Comparison of ENCODE assay signal across 9 cellular contexts in the genomic region with DNA sequence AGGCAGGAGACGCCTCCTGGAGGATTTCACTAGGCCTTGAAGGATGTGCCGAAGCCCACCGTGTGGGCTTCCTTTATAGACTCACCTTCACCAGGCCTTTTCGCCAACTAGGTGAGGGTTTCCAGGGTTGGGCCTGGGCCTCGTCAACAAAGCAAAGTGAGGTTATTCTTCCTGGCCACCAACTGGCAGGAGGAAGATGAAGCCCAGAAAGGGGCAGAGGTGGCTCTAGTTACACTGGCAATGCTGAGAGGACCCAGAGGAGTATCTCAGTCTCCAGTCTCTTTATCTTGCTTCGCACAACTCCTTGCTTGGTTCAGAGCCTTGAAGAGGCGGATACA. TPM values are rescaled to one million over a fixed set of nuclear protein-coding genes. Genes with fewer than 3 reads are reported as not detected.
DNase-seq lines count a peak whose midpoint lies in the region; ATAC-seq and TF ChIP-seq lines count a peak whose summit lies in the region.
"Had no signal": no experiment of that assay in that cellular context is flagged by ENCODE, and none has a peak within 500 bp of the region (broad histone marks: within the 10 kb centered on the region; RNA-seq: fewer than 3 reads in every experiment).

No MANE protein-coding gene starts in this region.

- no peaks in the 10 kb centered on the region for H3K27me3 Mint-ChIP-seq in IgD-negative memory B cell
- H3K27me3 Mint-ChIP-seq in naive thymus-derived CD8-positive, alpha-beta T cell = no peaks in the 10 kb centered on the region

- H3K27ac ChIP-seq in A673 (ENCODE audit: low read depth, low read length, poor library complexity, severe bottlenecking) = peak overlapping the region; percentile 27
- H3K27ac ChIP-seq in mammary epithelial cell (ENCODE audit: insufficient read depth, low read depth, low read length) = no peak overlapping the region

- no TSS peak for BruUV-seq in A673 (replicated peaks; lab: Mats Ljungman, UMichigan)
- no TSS peak for BruUV-seq in mammary epithelial cell (replicated peaks; lab: Mats Ljungman, UMichigan)

- peak overlapping the region; percentile 64 to 95 (median 76) for H3K27ac Mint-ChIP-seq in IgD-negative memory B cell
- peak overlapping the region; percentile 78 to 95 (median 91) for H3K27ac Mint-ChIP-seq in naive thymus-derived CD8-positive, alpha-beta T cell

- CTCF ChIA-PET in A673 (lab: Charles Lee) (no interaction called here), mammary epithelial cell (lab: Charles Lee; ENCODE audit: low non-redundant PET) (interaction anchor here (0.5 kb wide), 1 partner anchor 24 kb away, joined by 3 read pairs; no protein-coding TSS in a partner anchor)

- dilution Hi-C loops in mammary epithelial cell (cut with HindIII; ENCODE audit: low sequenced_read_pairs) = no loop called here

- peaks cover 45% of the 10 kb centered on the region for H3K79me2 ChIP-seq in mammary epithelial cell (ENCODE audit: insufficient read depth, low read length)

- H3K9ac ChIP-seq in mammary epithelial cell (ENCODE audit: insufficient read depth, low read length) = no peak overlapping the region

- peaks cover 51 to 57% (median 53%) of the 10 kb centered on the region in 3 donors for H3K4me1 Mint-ChIP-seq in IgD-negative memory B cell
- peaks cover 17 to 59% (median 40%) of the 10 kb centered on the region in 4 donors for H3K4me1 Mint-ChIP-seq in naive thymus-derived CD8-positive, alpha-beta T cell

- peak overlapping the region; percentile 98 for H3K4me3 ChIP-seq in A673 (ENCODE audit: low read depth, low read length, poor library complexity, severe bottlenecking)
- no peak overlapping the region for H3K4me3 ChIP-seq in mammary epithelial cell (replicated peaks in 1 of 3; ENCODE audit: insufficient read depth in 1 of 3, low read depth in 2 of 3, low read length in 3 of 3)

- H3K4me1 ChIP-seq in A673 (ENCODE audit: insufficient read depth, low read length, poor library complexity, severe bottlenecking) (peaks cover 14% of the 10 kb centered on the region), mammary epithelial cell (ENCODE audit: insufficient read depth, low read length) (peaks cover 8% of the 10 kb centered on the region)

- H3K27me3 ChIP-seq in A673 (replicated peaks; ENCODE audit: insufficient read depth, low read depth, low read length, poor library complexity) = no peaks in the 10 kb centered on the region
- no peaks in the 10 kb centered on the region for H3K27me3 ChIP-seq in mammary epithelial cell (ENCODE audit: insufficient read depth, low read length)

- intact Hi-C loops in A673 (cut with micrococcal nuclease; ENCODE audit: unreplicated experiment) = no loop called here
- intact Hi-C loops in mammary epithelial cell (cut with micrococcal nuclease) = loop anchor here (1.0 kb wide), 2 partner anchors 24 to 286 kb away; no protein-coding TSS in a partner anchor

- H3K36me3 ChIP-seq in A673 (ENCODE audit: insufficient read depth, low read length, poor library complexity, severe bottlenecking) (no peaks in the 10 kb centered on the region), mammary epithelial cell (ENCODE audit: insufficient read depth, low read length) (no peaks in the 10 kb centered on the region)

- H4K20me1 ChIP-seq in mammary epithelial cell (ENCODE audit: insufficient read depth, low read length) = no peaks in the 10 kb centered on the region

- DNase-seq in A673 (ENCODE audit: low spot score) (no peak), mammary epithelial cell (no peak), NCI-H2029 treated with DMSO at 0.1 percent for 48 hours (lab: John Stamatoyannopoulos, UW) (no peak)
- DNase-seq in naive thymus-derived CD8-positive, alpha-beta T cell = no peak
- DNase-seq: cortex of kidney had no signal

- TF ChIP-seq CTCF in A673 (conservative IDR thresholded peaks at IDR 0.05; ENCODE audit: low read depth, low read length) (no peak), mammary epithelial cell (conservative IDR thresholded peaks at IDR 0.05 in 1 of 2, IDR thresholded peaks at IDR 0.05 in 1 of 2; ENCODE audit: extremely low read depth in 1 of 2, insufficient read depth in 1 of 2, low read depth in 1 of 2, low read length in 2 of 2) (no peak)

- peak overlapping the region; percentile 90 for H2AFZ ChIP-seq in mammary epithelial cell (ENCODE audit: low read depth, low read length)

- POLR2A ChIA-PET in A673 (lab: Charles Lee; ENCODE audit: low non-redundant PET) = no interaction called here
- POLR2A ChIA-PET in naive thymus-derived CD8-positive, alpha-beta T cell (lab: Charles Lee) = interaction anchor here (1.2 to 2.1 kb wide), 3 partner anchors 9 to 13 kb away, joined by 4 to 7 read pairs (median 6); no protein-coding TSS in a partner anchor

- H3K4me3 Mint-ChIP-seq in IgD-negative memory B cell = peak overlapping the region; percentile 86 to 98 (median 96)
- H3K4me3 Mint-ChIP-seq in naive thymus-derived CD8-positive, alpha-beta T cell = peak overlapping the region; percentile 66 to 95 (median 80)

- H3K9me3 Mint-ChIP-seq in IgD-negative memory B cell = no peaks in the 10 kb centered on the region
- no peaks in the 10 kb centered on the region for H3K9me3 Mint-ChIP-seq in naive thymus-derived CD8-positive, alpha-beta T cell

- WGBS in mammary epithelial cell (ENCODE audit: low coverage, missing lambda C conversion rate) = 60% methylated on average over 7 of the region's 7 CpGs

- ATAC-seq in naive thymus-derived CD8-positive, alpha-beta T cell = no peak
- ATAC-seq in GM19463 (IDR thresholded peaks at IDR 0.05; ENCODE audit: unreplicated experiment) (no peak), GM21528 (IDR thresholded peaks at IDR 0.05; ENCODE audit: low FRiP score, unreplicated experiment) (no peak), HG02610 (IDR thresholded peaks at IDR 0.05; ENCODE audit: unreplicated experiment) (no peak)

- H3K36me3 Mint-ChIP-seq in IgD-negative memory B cell = no peaks in the 10 kb centered on the region
- peaks cover 0 to 3% (median 0%) of the 10 kb centered on the region in 3 donors for H3K36me3 Mint-ChIP-seq in naive thymus-derived CD8-positive, alpha-beta T cell

- no peaks in the 10 kb centered on the region for H3K9me3 ChIP-seq in A673 (ENCODE audit: low read depth, low read length, poor library complexity, severe bottlenecking)
- H3K9me3 ChIP-seq in mammary epithelial cell (replicated peaks; ENCODE audit: insufficient read depth, low read length) = no peaks in the 10 kb centered on the region

- peak overlapping the region; percentile 49 for H3K4me2 ChIP-seq in mammary epithelial cell (ENCODE audit: insufficient read depth, low read depth, low read length)

- in situ Hi-C loops in mammary epithelial cell (cut with MboI; ENCODE audit: low sequenced_read_pairs in 2 of 2) = no loop called here

RNA-seq across cellular contexts. Expression of gene RELT, which starts 0.4 kb away (rescaled TPM):
- total RNA-seq in A673 (2021) (16.2 and 20.9 TPM in 2 replicates), mammary epithelial cell (10 to 100 TPM in 1 of 2 donors, 1 to 10 TPM in 1; 4.5 to 10.2 TPM)
- polyA plus RNA-seq in IgD-negative memory B cell (29.9 TPM), mammary epithelial cell (5.1 TPM)
- 8.6 TPM for polyA minus RNA-seq in mammary epithelial cell
- total RNA-seq in naive thymus-derived CD8-positive, alpha-beta T cell = 10 to 100 TPM; 11.7 to 12.8 TPM
- 1 to 10 TPM; 1.3 to 3.3 (median 2.7) TPM for polyA plus RNA-seq in naive thymus-derived CD8-positive, alpha-beta T cell
